In the genomic region with DNA sequence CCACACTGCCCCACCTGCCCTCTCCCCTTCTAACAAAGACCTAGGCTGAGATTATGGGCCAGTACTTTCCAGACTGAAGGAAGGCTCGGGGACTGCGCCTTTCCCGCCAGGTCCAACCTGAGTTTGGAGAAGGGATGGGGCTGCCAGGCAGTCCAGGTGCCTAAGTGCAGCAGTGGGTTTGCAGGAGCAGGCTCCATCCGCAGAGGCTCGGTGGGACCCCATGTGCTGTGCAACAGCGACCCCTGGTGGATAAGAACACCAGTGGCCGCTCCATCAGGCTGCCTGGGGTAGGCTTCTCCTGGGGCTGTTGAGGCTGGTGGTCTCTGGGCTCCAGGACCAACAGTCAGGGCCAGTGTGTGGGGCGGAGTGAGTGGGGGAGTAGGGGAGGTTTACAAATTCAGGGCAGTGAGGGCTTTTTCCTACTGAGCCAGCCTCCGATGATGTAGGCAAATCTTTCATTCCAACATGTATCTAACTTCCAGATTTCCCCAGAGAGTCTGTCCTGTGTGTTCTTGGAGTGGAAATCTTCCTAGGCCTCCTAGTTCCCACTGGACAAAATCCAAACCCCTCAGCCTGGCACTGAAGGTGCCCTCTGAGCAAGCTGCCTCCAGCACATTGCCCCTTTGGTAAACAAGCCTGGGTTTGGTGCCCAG, we compare ENCODE assay signal across 8 cellular contexts.
DNase-seq lines count a peak whose midpoint lies in the region; ATAC-seq, FAIRE-seq and TF ChIP-seq lines count a peak whose summit lies in the region.

No MANE protein-coding gene starts in this region.

- TF ChIP-seq CTCF in gastroesophageal sphincter (IDR thresholded peaks at IDR 0.05): peak; percentile 79 to 95 (median 93)
- peak; percentile 85 to 96 (median 94) for TF ChIP-seq CTCF in pancreas (IDR thresholded peaks at IDR 0.05)
- TF ChIP-seq CTCF in upper lobe of left lung (IDR thresholded peaks at IDR 0.05): peak; percentile 82 to 94 (median 88)

- no peak overlapping the region for H3K27ac ChIP-seq in gastroesophageal sphincter
- H3K27ac ChIP-seq in pancreas: no peak overlapping the region
- H3K27ac ChIP-seq in upper lobe of left lung: no peak overlapping the region

- H3K36me3 ChIP-seq in gastroesophageal sphincter (no peaks in the 10 kb centered on the region), pancreas (no peaks in the 10 kb centered on the region), upper lobe of left lung (no peaks in the 10 kb centered on the region)

- ATAC-seq in GM21737 (IDR thresholded peaks at IDR 0.05; ENCODE audit: unreplicated experiment): peak; percentile 84
- ATAC-seq in gastroesophageal sphincter: peak; percentile 74
- peak; percentile 94 to 100 (median 98) for ATAC-seq in pancreas
- peak; percentile 81 to 85 for ATAC-seq in upper lobe of left lung (ENCODE audit: low FRiP score in 2 of 2)

- TF ChIP-seq POLR2A in gastroesophageal sphincter (IDR thresholded peaks at IDR 0.05) (no peak), upper lobe of left lung (IDR thresholded peaks at IDR 0.05) (no peak)

- no peak overlapping the region for H3K4me3 ChIP-seq in Jurkat, Clone E6-1 (ENCODE audit: low read length)
- no peak overlapping the region for H3K4me3 ChIP-seq in gastroesophageal sphincter
- H3K4me3 ChIP-seq in pancreas: no peak overlapping the region
- H3K4me3 ChIP-seq in upper lobe of left lung: no peak overlapping the region

- no peaks in the 10 kb centered on the region for H3K9me3 ChIP-seq in gastroesophageal sphincter
- H3K9me3 ChIP-seq in pancreas: no peaks in the 10 kb centered on the region
- no peaks in the 10 kb centered on the region for H3K9me3 ChIP-seq in upper lobe of left lung

- in situ Hi-C loops in SK-MEL-5 (cut with HindIII; ENCODE audit: low pct_unique_long_range_greater_than_20kb, low sequenced_read_pairs): no loop called here

- intact Hi-C loops in pancreas (cut with DNase I): loop anchor here in 2 of 3 donors (5.0 kb wide), 2 partner anchors 106 to 111 kb away; no protein-coding TSS in a partner anchor

- DNase-seq in GM04504 (ENCODE audit: low read depth) (peak; percentile 29), SK-MEL-5 (ENCODE audit: low read depth, low spot score) (peak; percentile 65), activated gamma-delta T cell treated with Interleukin-2 at 50 U/mL for 16 hours (peak; percentile 72), pancreas (peak; percentile 54 to 91 (median 80)), upper lobe of left lung (peak; percentile 22 to 78)
- peak; percentile 37 for DNase-seq in Jurkat, Clone E6-1 (ENCODE audit: low read depth, low spot score)

- H3K4me1 ChIP-seq in gastroesophageal sphincter: no peaks in the 10 kb centered on the region
- no peaks in the 10 kb centered on the region for H3K4me1 ChIP-seq in pancreas
- H3K4me1 ChIP-seq in upper lobe of left lung: no peaks in the 10 kb centered on the region

- H3K27me3 ChIP-seq in gastroesophageal sphincter (no peaks in the 10 kb centered on the region), pancreas (no peaks in the 10 kb centered on the region), upper lobe of left lung (no peaks in the 10 kb centered on the region)

- 33 to 67% methylated on average over 1 of the region's 9 CpGs for WGBS in gastroesophageal sphincter (ENCODE audit: low coverage in 1 of 2), 2 donors
- WGBS in pancreas, 2 donors: 11 to 12% methylated on average over 9 of the region's 9 CpGs
- 19 to 83% methylated on average over 1 to 9 of the region's 9 CpGs for WGBS in upper lobe of left lung, 2 donors

- no peak for FAIRE-seq in pancreas (lab: Jason Lieb, UNC)

- TF ChIP-seq EP300 in gastroesophageal sphincter (IDR thresholded peaks at IDR 0.05) (no peak), upper lobe of left lung (IDR thresholded peaks at IDR 0.05) (no peak)

Comparison
In these comparisons a context has a peak if more than half of its experiments do, and no peak if none do; other contexts are left out.
1. DNase-seq: peak in every context shown above with its lines; median percentile 80 in pancreas; 72 in activated gamma-delta T cell treated with Interleukin-2 at 50 U/mL for 16 hours; 65 in SK-MEL-5; 50 in upper lobe of left lung; 37 in Jurkat, Clone E6-1; 29 in GM04504.